In the genomic region with DNA sequence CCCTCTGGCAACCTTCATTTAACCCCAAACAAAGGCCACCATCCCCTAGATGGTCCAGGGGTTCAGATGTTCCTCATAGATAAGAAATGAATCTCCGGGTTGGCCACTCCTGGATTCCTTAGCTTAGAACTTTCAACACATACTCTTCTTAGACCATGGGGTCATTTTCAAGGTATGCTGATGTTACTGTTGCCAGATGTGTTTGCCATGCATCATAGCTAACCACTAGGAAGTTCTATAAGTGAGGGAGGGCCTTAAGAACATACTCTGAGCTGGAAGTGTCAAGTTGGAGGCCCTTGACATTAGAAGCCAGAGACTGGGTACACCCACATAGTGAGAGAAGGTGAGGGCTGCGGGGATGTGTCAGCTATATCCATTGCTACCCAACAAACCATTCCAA, we compare ENCODE assay signal across 1 cellular context. TPM values are rescaled to one million over a fixed set of nuclear protein-coding genes. Genes with fewer than 3 reads are reported as not detected.
"Had no signal": no experiment of that assay in that cellular context is flagged by ENCODE, and none has a peak within 500 bp of the region (broad histone marks: within the 10 kb centered on the region; RNA-seq: fewer than 3 reads in every experiment).

No MANE protein-coding gene starts in this region.

RNA-seq across cellular contexts. Expression of gene CASTOR2, which starts 6.2 kb away (rescaled TPM):
- polyA plus RNA-seq: IgD-negative memory B cell had no signal
